ENCODE assay signal across 9 cellular contexts in genomic region chr4:53653484-53654053, GRCh38.
DNase-seq lines count a peak whose midpoint lies in the region; ATAC-seq lines count a peak whose summit lies in the region.
"Had no signal": no experiment of that assay in that cellular context is flagged by ENCODE, and none has a peak within 500 bp of the region (broad histone marks: within the 10 kb centered on the region; RNA-seq: fewer than 3 reads in every experiment).

No MANE protein-coding gene starts in this region.

- peak; percentile 56 for ATAC-seq in HG03378 (IDR thresholded peaks at IDR 0.05; ENCODE audit: unreplicated experiment)
- ATAC-seq in GM21515 (IDR thresholded peaks at IDR 0.05; ENCODE audit: unreplicated experiment) = no peak
- ATAC-seq: A549 had no signal

- DNase-seq in NCI-H187 treated with DMSO at 0.1 percent for 48 hours (lab: John Stamatoyannopoulos, UW) (peak; percentile 32), NCI-H187 (lab: John Stamatoyannopoulos, UW) (no peak), SK-MEL-5 (ENCODE audit: low read depth, low spot score) (peak; percentile 33), mucosa of gallbladder (ENCODE audit: low spot score) (peak; percentile 71), ecto neural progenitor cell (ENCODE audit: low spot score) (no peak)
- DNase-seq in activated CD4-positive, alpha-beta T cell treated with anti-CD3 and anti-CD28 coated beads, Interleukin-2, amount 50 U/mL, for 1 hour = no peak

- in situ Hi-C loops in SK-MEL-5 (cut with HindIII; ENCODE audit: low pct_unique_long_range_greater_than_20kb, low sequenced_read_pairs) = no loop called here

Comparison
In these comparisons a context has a peak if more than half of its experiments do, and no peak if none do; other contexts are left out.
1. DNase-seq: peak in NCI-H187 treated with DMSO at 0.1 percent for 48 hours (single experiment), SK-MEL-5 (single experiment) and mucosa of gallbladder (single experiment); none in NCI-H187 (0 of 2), ecto neural progenitor cell (single experiment) and activated CD4-positive, alpha-beta T cell treated with anti-CD3 and anti-CD28 coated beads, Interleukin-2, amount 50 U/mL, for 1 hour (single experiment).